ENCODE assay signal across 9 cellular contexts in the genomic region with DNA sequence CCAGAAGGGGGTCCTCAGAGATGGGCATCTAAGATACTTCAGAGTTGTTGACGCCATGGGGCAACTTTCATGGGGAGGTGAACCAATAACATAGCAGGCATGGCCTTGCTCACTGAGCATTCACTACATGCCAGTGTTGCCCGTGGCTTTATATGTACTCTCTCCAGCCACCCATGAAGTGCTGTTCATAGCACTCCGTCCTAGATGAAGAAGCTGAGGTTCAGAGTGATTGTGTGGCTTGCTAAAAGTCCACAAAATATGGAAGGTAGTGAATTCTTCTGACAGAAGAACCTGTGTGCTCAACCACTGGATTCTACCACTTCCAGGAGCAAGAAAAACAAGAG. TPM values are rescaled to one million over a fixed set of nuclear protein-coding genes. Genes with fewer than 3 reads are reported as not detected.
DNase-seq lines count a peak whose midpoint lies in the region; ATAC-seq and TF ChIP-seq lines count a peak whose summit lies in the region.
"Had no signal": no experiment of that assay in that cellular context is flagged by ENCODE, and none has a peak within 500 bp of the region (broad histone marks: within the 10 kb centered on the region; RNA-seq: fewer than 3 reads in every experiment).

No MANE protein-coding gene starts in this region.

- intact Hi-C loops in dorsolateral prefrontal cortex (cut with DNase I), result loop anchor here in 1 of 2 donors (5.0 kb wide), 1 partner anchor 41 kb away; a partner anchor contains a TSS
- intact Hi-C loops in posterior vena cava (cut with DNase I), result no loop called here

- TF ChIP-seq CTCF in dorsolateral prefrontal cortex (IDR thresholded peaks at IDR 0.05 in 54 of 56, conservative IDR thresholded peaks at IDR 0.05 in 2 of 56; ENCODE audit: low read depth in 1 of 56, partially characterized antibody in 56 of 56), result no peak

- H3K9me3 Mint-ChIP-seq in stimulated activated memory B cell treated with anti-CD40 and anti-IgM and Interleukin-4, amounts not matched to agents 10 μg/mL and 1 μg/mL and 100 μg/mL, for 72 hours, result no peaks in the 10 kb centered on the region

- peak; percentile 26 for ATAC-seq in HG03175 (IDR thresholded peaks at IDR 0.05; ENCODE audit: unreplicated experiment)
- peak; percentile 55 for ATAC-seq in stimulated activated memory B cell treated with anti-CD40 and anti-IgM and Interleukin-4, amounts not matched to agents 10 μg/mL and 1 μg/mL and 100 μg/mL, for 72 hours

- DNase-seq in NCI-H345 (lab: John Stamatoyannopoulos, UW) (peak; percentile 31), NCI-H345 treated with DMSO at 0.1 percent for 48 hours (lab: John Stamatoyannopoulos, UW; ENCODE audit: unreplicated experiment) (no peak), dorsolateral prefrontal cortex (no peak), NCI-H446 treated with DMSO at 0.1 percent for 48 hours (lab: John Stamatoyannopoulos, UW) (no peak), HK-2 (ENCODE audit: unreplicated experiment) (no peak), posterior vena cava (ENCODE audit: low spot score) (no peak)
- DNase-seq: 8988T had no signal

- H3K36me3 Mint-ChIP-seq in stimulated activated memory B cell treated with anti-CD40 and anti-IgM and Interleukin-4, amounts not matched to agents 10 μg/mL and 1 μg/mL and 100 μg/mL, for 72 hours, result no peaks in the 10 kb centered on the region

- H3K4me1 Mint-ChIP-seq in stimulated activated memory B cell treated with anti-CD40 and anti-IgM and Interleukin-4, amounts not matched to agents 10 μg/mL and 1 μg/mL and 100 μg/mL, for 72 hours, result peaks cover 80% of the 10 kb centered on the region

- H3K27ac ChIP-seq in dorsolateral prefrontal cortex, result peak overlapping the region in 58 of 59 donors; percentile 72 to 97 (median 90)

- no peaks in the 10 kb centered on the region for H3K27me3 ChIP-seq in dorsolateral prefrontal cortex

- H3K4me3 Mint-ChIP-seq in stimulated activated memory B cell treated with anti-CD40 and anti-IgM and Interleukin-4, amounts not matched to agents 10 μg/mL and 1 μg/mL and 100 μg/mL, for 72 hours, result peak overlapping the region; percentile 83

- H3K4me3 ChIP-seq in dorsolateral prefrontal cortex, result peak overlapping the region in 15 of 59 donors; percentile 13 to 56 (median 30)

- no peaks in the 10 kb centered on the region for H3K27me3 Mint-ChIP-seq in stimulated activated memory B cell treated with anti-CD40 and anti-IgM and Interleukin-4, amounts not matched to agents 10 μg/mL and 1 μg/mL and 100 μg/mL, for 72 hours

- peak overlapping the region; percentile 96 for H3K27ac Mint-ChIP-seq in stimulated activated memory B cell treated with anti-CD40 and anti-IgM and Interleukin-4, amounts not matched to agents 10 μg/mL and 1 μg/mL and 100 μg/mL, for 72 hours

RNA-seq across cellular contexts. Expression of a gene that starts 9.8 kb away (rescaled TPM):
- total RNA-seq in dorsolateral prefrontal cortex (100 to 1,000 TPM in 10 of 120 experiments, 10 to 100 TPM in 110; 21.9 to 147 (median 66.9) TPM), posterior vena cava (10 to 100 TPM; 21.1 to 22.7 TPM)

RNA-seq across cellular contexts. Expression of a gene that starts 42.4 kb away (rescaled TPM):
- total RNA-seq in dorsolateral prefrontal cortex (10 to 100 TPM; 22.2 to 60.6 (median 33.3) TPM), posterior vena cava (10 to 100 TPM; 37.5 to 41.6 TPM)

RNA-seq across cellular contexts. Expression of a gene that starts 42.7 kb away (rescaled TPM):
- 10 to 100 TPM in 109 of 120 experiments, 1 to 10 TPM in 11; 7.3 to 21.9 (median 14.1) TPM for total RNA-seq in dorsolateral prefrontal cortex
- 1 to 10 TPM; 4.1 to 5.9 TPM for total RNA-seq in posterior vena cava

RNA-seq across cellular contexts. Expression of a gene that starts 58.0 kb away (rescaled TPM):
- total RNA-seq in dorsolateral prefrontal cortex (1 to 10 TPM in 56 of 120 experiments, under 1 TPM in 51, not detected in 13; 0.14 to 3.2 (median 1.1) TPM), posterior vena cava (not detected)
